In the genomic region with DNA sequence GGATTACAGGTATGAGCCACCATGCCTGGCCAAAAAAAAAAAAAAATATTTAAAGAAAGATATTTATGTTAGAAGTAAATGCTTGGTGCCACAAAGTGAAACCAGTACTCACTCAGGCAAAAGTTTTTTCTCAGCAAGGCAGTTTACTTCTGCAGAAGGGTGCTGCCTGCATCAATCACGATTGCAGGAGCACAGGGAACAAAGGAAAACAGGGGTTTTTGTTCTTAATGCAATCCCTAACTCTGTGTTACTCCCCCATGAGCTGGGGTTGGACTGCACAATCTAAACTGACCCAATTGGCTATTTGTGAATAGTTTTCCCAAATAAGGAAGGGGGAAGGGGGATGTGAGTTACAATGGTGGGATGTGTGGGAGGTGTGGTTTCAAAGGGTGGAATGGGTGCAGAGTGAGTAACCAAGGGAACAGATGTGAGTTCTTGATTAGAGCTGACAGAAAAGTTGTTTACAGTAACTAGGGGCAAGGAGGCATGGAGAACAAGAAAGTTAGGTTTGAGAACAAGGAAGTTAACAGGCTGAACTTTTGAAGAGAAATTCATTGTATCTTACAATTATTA, we compare ENCODE assay signal across 18 cellular contexts.
DNase-seq lines count a peak whose midpoint lies in the region; ATAC-seq and TF ChIP-seq lines count a peak whose summit lies in the region.
"Had no signal": no experiment of that assay in that cellular context is flagged by ENCODE, and none has a peak within 500 bp of the region (broad histone marks: within the 10 kb centered on the region; RNA-seq: fewer than 3 reads in every experiment).

No MANE protein-coding gene starts in this region.

- H2AFZ ChIP-seq in neural progenitor cell (replicated peaks): no peak overlapping the region

- CTCF ChIA-PET in activated CD4-positive, alpha-beta T cell treated with anti-CD3 and anti-CD28 coated beads, Interleukin-2, amount 10 ng/mL, durations not matched to agents 7 days and 5 days (lab: Charles Lee): no interaction called here

- POLR2A ChIA-PET in activated CD4-positive, alpha-beta T cell treated with anti-CD3 and anti-CD28 coated beads, Interleukin-2, amount 10 ng/mL, durations not matched to agents 7 days and 5 days (lab: Charles Lee): no interaction called here

- peaks cover 10% of the 10 kb centered on the region for H3K36me3 Mint-ChIP-seq in neural progenitor cell
- peaks cover 14% of the 10 kb centered on the region for H3K36me3 Mint-ChIP-seq in activated CD4-positive, alpha-beta T cell treated with anti-CD3 and anti-CD28 coated beads, Interleukin-2, amount 10 ng/mL, durations not matched to agents 7 days and 5 days (ENCODE audit: low read depth)
- H3K36me3 Mint-ChIP-seq in effector memory CD8-positive, alpha-beta T cell (ENCODE audit: insufficient read depth): peaks cover 3% of the 10 kb centered on the region

- DNase-seq in KBM-7 (peak; percentile 7), NCI-H69 (lab: John Stamatoyannopoulos, UW) (peak; percentile 6), ecto neural progenitor cell (ENCODE audit: low spot score) (peak; percentile 47), neural progenitor cell (ENCODE audit: low spot score) (peak; percentile 74), right lobe of liver (no peak), GF-D8 (lab: John Stamatoyannopoulos, UW) (no peak)
- no peak for DNase-seq in activated CD4-positive, alpha-beta T cell treated with anti-CD3 and anti-CD28 coated beads, Interleukin-2, amount 10 ng/mL, durations not matched to agents 7 days and 5 days
- DNase-seq in effector memory CD8-positive, alpha-beta T cell: no peak
- DNase-seq: Caco-2; CD4-positive, CD25-positive, alpha-beta regulatory T cell; EL; NCI-H1048; NCI-H1694; NCI-H2107; NCI-H345; NCI-H526 treated with DMSO at 0.1 percent for 48 hours had no signal

- peaks cover 2% of the 10 kb centered on the region for H3K4me1 Mint-ChIP-seq in neural progenitor cell
- H3K4me1 Mint-ChIP-seq in activated CD4-positive, alpha-beta T cell treated with anti-CD3 and anti-CD28 coated beads, Interleukin-2, amount 10 ng/mL, durations not matched to agents 7 days and 5 days: no peaks in the 10 kb centered on the region
- no peaks in the 10 kb centered on the region for H3K4me1 Mint-ChIP-seq in effector memory CD8-positive, alpha-beta T cell (ENCODE audit: low read depth in 2 of 2)
- H3K4me1 Mint-ChIP-seq: B cell; CD4-positive, CD25-positive, alpha-beta regulatory T cell had no signal

- no peak overlapping the region for H3K4me3 Mint-ChIP-seq in neural progenitor cell
- H3K4me3 Mint-ChIP-seq in activated CD4-positive, alpha-beta T cell treated with anti-CD3 and anti-CD28 coated beads, Interleukin-2, amount 10 ng/mL, durations not matched to agents 7 days and 5 days: no peak overlapping the region
- H3K4me3 Mint-ChIP-seq in effector memory CD8-positive, alpha-beta T cell: no peak overlapping the region
- H3K4me3 Mint-ChIP-seq: B cell; CD4-positive, CD25-positive, alpha-beta regulatory T cell had no signal

- peak overlapping the region; percentile 68 for H3K27ac ChIP-seq in neural progenitor cell
- H3K27ac ChIP-seq in right lobe of liver: no peak overlapping the region
- H3K27ac ChIP-seq: RWPE1 had no signal

- H3K4me1 ChIP-seq in neural progenitor cell: peaks cover 10% of the 10 kb centered on the region
- no peaks in the 10 kb centered on the region for H3K4me1 ChIP-seq in right lobe of liver
- H3K4me1 ChIP-seq: Caco-2 had no signal

- in situ Hi-C loops in KBM-7 (cut with MboI; ENCODE audit: low pct_unique_long_range_greater_than_20kb, low sequenced_read_pairs): no loop called here

- no peak overlapping the region for H3K27ac Mint-ChIP-seq in neural progenitor cell
- H3K27ac Mint-ChIP-seq in activated CD4-positive, alpha-beta T cell treated with anti-CD3 and anti-CD28 coated beads, Interleukin-2, amount 10 ng/mL, durations not matched to agents 7 days and 5 days: no peak overlapping the region
- H3K27ac Mint-ChIP-seq in effector memory CD8-positive, alpha-beta T cell: no peak overlapping the region
- H3K27ac Mint-ChIP-seq: B cell; CD4-positive, CD25-positive, alpha-beta regulatory T cell had no signal

- no peaks in the 10 kb centered on the region for H3K27me3 Mint-ChIP-seq in neural progenitor cell (ENCODE audit: insufficient read depth, low read depth)
- H3K27me3 Mint-ChIP-seq in activated CD4-positive, alpha-beta T cell treated with anti-CD3 and anti-CD28 coated beads, Interleukin-2, amount 10 ng/mL, durations not matched to agents 7 days and 5 days: no peaks in the 10 kb centered on the region
- no peaks in the 10 kb centered on the region for H3K27me3 Mint-ChIP-seq in effector memory CD8-positive, alpha-beta T cell
- H3K27me3 Mint-ChIP-seq: B cell; CD4-positive, CD25-positive, alpha-beta regulatory T cell had no signal

- H3K4me3 ChIP-seq in neural progenitor cell: peak overlapping the region; percentile 3
- H3K4me3 ChIP-seq in right lobe of liver: no peak overlapping the region

- no peaks in the 10 kb centered on the region for H3K36me3 ChIP-seq in neural progenitor cell
- no peaks in the 10 kb centered on the region for H3K36me3 ChIP-seq in right lobe of liver

- peaks cover 15% of the 10 kb centered on the region for H3K9me3 Mint-ChIP-seq in neural progenitor cell
- H3K9me3 Mint-ChIP-seq in activated CD4-positive, alpha-beta T cell treated with anti-CD3 and anti-CD28 coated beads, Interleukin-2, amount 10 ng/mL, durations not matched to agents 7 days and 5 days: peaks cover 9% of the 10 kb centered on the region
- peaks cover 2 to 5% of the 10 kb centered on the region in 2 donors for H3K9me3 Mint-ChIP-seq in effector memory CD8-positive, alpha-beta T cell

- no peaks in the 10 kb centered on the region for H4K20me1 ChIP-seq in neural progenitor cell (ENCODE audit: low read depth)

- TF ChIP-seq CTCF in neural progenitor cell (IDR thresholded peaks at IDR 0.05): no peak
- no peak for TF ChIP-seq CTCF in right lobe of liver (IDR thresholded peaks at IDR 0.05)

- H3K9me3 ChIP-seq in neural progenitor cell (ENCODE audit: low read depth) (no peaks in the 10 kb centered on the region), right lobe of liver (peaks cover 0 to 7% (median 0%) of the 10 kb centered on the region in 4 donors)

- no peak for TF ChIP-seq POLR2A in right lobe of liver (IDR thresholded peaks at IDR 0.05)

- intact Hi-C loops in right lobe of liver (cut with DNase I): no loop called here

- H3K9ac ChIP-seq in neural progenitor cell: no peak overlapping the region

- H3K27me3 ChIP-seq in neural progenitor cell (no peaks in the 10 kb centered on the region), right lobe of liver (no peaks in the 10 kb centered on the region)

- no peaks in the 10 kb centered on the region for H3K79me2 ChIP-seq in neural progenitor cell (ENCODE audit: low read depth)

- 100% methylated on average over 1 of the region's 1 CpG for WGBS in right lobe of liver (ENCODE audit: insufficient coverage, low coverage, low lambda C conversion rate, missing lambda C conversion rate)

- H3F3A ChIP-seq in neural progenitor cell (ENCODE audit: low read depth): peaks cover 10% of the 10 kb centered on the region

- no peak for ATAC-seq in effector memory CD8-positive, alpha-beta T cell (replicated peaks)
- ATAC-seq in right lobe of liver: no peak

- peak overlapping the region; percentile 54 for H3K4me2 ChIP-seq in neural progenitor cell

Comparison
In these comparisons a context has a peak if more than half of its experiments do, and no peak if none do; other contexts are left out.
1. DNase-seq: peak in KBM-7 (single experiment), NCI-H69 (single experiment), ecto neural progenitor cell (single experiment) and neural progenitor cell (single experiment); none in activated CD4-positive, alpha-beta T cell treated with anti-CD3 and anti-CD28 coated beads, Interleukin-2, amount 10 ng/mL, durations not matched to agents 7 days and 5 days (single experiment), effector memory CD8-positive, alpha-beta T cell (0 of 3), right lobe of liver (0 of 3) and GF-D8 (single experiment).